8 cellular contexts compared by ENCODE assay signal in genomic region chr10:43606323-43607198, GRCh38. TPM values are rescaled to one million over a fixed set of nuclear protein-coding genes. Genes with fewer than 3 reads are reported as not detected.
DNase-seq lines count a peak whose midpoint lies in the region; ATAC-seq and TF ChIP-seq lines count a peak whose summit lies in the region.

TSS of gene ZNF485 (plus strand) at chr10:43606438. CDS start at chr10:43607051, 613 bp downstream.

- no peaks in the 10 kb centered on the region for H3K9me3 ChIP-seq in DOHH2 (ENCODE audit: control insufficient read depth, insufficient read depth, low read length)
- H3K9me3 ChIP-seq in SK-N-SH: no peaks in the 10 kb centered on the region
- no peaks in the 10 kb centered on the region for H3K9me3 ChIP-seq in osteoblast (ENCODE audit: low read depth, low read length)
- H3K9me3 ChIP-seq in thoracic aorta: no peaks in the 10 kb centered on the region

- 0 out of 2 replicates have a peak, but pooled peaks cover 3% of the 10 kb centered on the region for H3K36me3 ChIP-seq in DOHH2 (ENCODE audit: control insufficient read depth, low read length)
- H3K36me3 ChIP-seq in SK-N-SH (replicated peaks in 1 of 2; ENCODE audit: control insufficient read depth in 1 of 2, insufficient read depth in 2 of 2, low read length in 1 of 2): peaks cover 12 to 24% of the 10 kb centered on the region in 2 experiments
- no peaks in the 10 kb centered on the region for H3K36me3 ChIP-seq in osteoblast (ENCODE audit: insufficient read depth, low read length)
- peaks cover 5% of the 10 kb centered on the region for H3K36me3 ChIP-seq in thoracic aorta

- H3K27me3 ChIP-seq in DOHH2 (ENCODE audit: control insufficient read depth, low read length): no peaks in the 10 kb centered on the region
- no peaks in the 10 kb centered on the region; the same call in 1 of the 2 replicates for H3K27me3 ChIP-seq in SK-N-SH (ENCODE audit: insufficient read depth)
- peaks cover 7% of the 10 kb centered on the region for H3K27me3 ChIP-seq in osteoblast (ENCODE audit: insufficient read depth, low read length)
- no peaks in the 10 kb centered on the region for H3K27me3 ChIP-seq in thoracic aorta (replicated peaks; ENCODE audit: insufficient read depth)

- H3K9me3 Mint-ChIP-seq in activated naive CD4-positive, alpha-beta T cell treated with anti-CD3 and anti-CD28 coated beads, Interleukin-2, amount 50 U/mL, for 72 hours: peaks cover 5 to 36% of the 10 kb centered on the region in 2 donors

- POLR2A ChIA-PET in SK-N-SH (lab: Yijun Ruan, JAX): interaction anchor here (0.7 to 2.3 kb wide), 2 partner anchors 33 to 42 kb away, joined by 3 to 11 read pairs; partner anchors contain the start of gene ZNF32

- H3K79me2 ChIP-seq in DOHH2 (ENCODE audit: control insufficient read depth, low read length): 0 out of 2 replicates have a peak, but pooled peaks cover 5% of the 10 kb centered on the region
- no peaks in the 10 kb centered on the region for H3K79me2 ChIP-seq in SK-N-SH (ENCODE audit: insufficient read depth)
- H3K79me2 ChIP-seq in osteoblast (ENCODE audit: insufficient read depth, low read length): no peaks in the 10 kb centered on the region

- TF ChIP-seq CTCF in DOHH2 (IDR thresholded peaks at IDR 0.05; ENCODE audit: low read depth, low read length, poor library complexity, severe bottlenecking): no peak
- TF ChIP-seq CTCF in SK-N-SH (IDR thresholded peaks at IDR 0.05): no peak
- no peak for TF ChIP-seq CTCF in osteoblast (IDR thresholded peaks at IDR 0.05; ENCODE audit: extremely low read depth, low read depth, low read length)
- TF ChIP-seq CTCF in thoracic aorta (IDR thresholded peaks at IDR 0.05): no peak

- no peak for TF ChIP-seq EP300 in SK-N-SH (IDR thresholded peaks at IDR 0.05; ENCODE audit: borderline replicate concordance in 1 of 2, low read depth in 1 of 2, low read length in 1 of 2)

- DNase-seq in Jurkat, Clone E6-1 (ENCODE audit: low read depth, low spot score): peak; percentile 26
- DNase-seq in SK-N-SH: peak; percentile 91
- DNase-seq in activated naive CD4-positive, alpha-beta T cell treated with anti-CD3 and anti-CD28 coated beads, Interleukin-2, amount 50 U/mL, for 72 hours (ENCODE audit: low spot score in 2 of 2): peak; percentile 62 to 79
- DNase-seq in head of caudate nucleus: peak; percentile 50 to 92 (median 84)
- peak; percentile 96 for DNase-seq in osteoblast (ENCODE audit: insufficient read length, low spot score, missing footprints)
- DNase-seq in thoracic aorta (ENCODE audit: low spot score): peak; percentile 15

- peak within 1 kb of the TSS; percentile 71 for H3K9ac ChIP-seq in SK-N-SH

- no peaks in the 10 kb centered on the region for H4K20me1 ChIP-seq in DOHH2 (ENCODE audit: control insufficient read depth, insufficient read depth, low read depth, low read length)
- H4K20me1 ChIP-seq in SK-N-SH (ENCODE audit: insufficient read depth): no peaks in the 10 kb centered on the region
- no peaks in the 10 kb centered on the region for H4K20me1 ChIP-seq in osteoblast (ENCODE audit: insufficient read depth, low read length)

- no peak within 1 kb of the TSS for H3K27ac ChIP-seq in DOHH2 (ENCODE audit: low read depth, low read length)
- H3K27ac ChIP-seq in SK-N-SH (ENCODE audit: low read depth in 2 of 2, low read length in 1 of 2): peak within 1 kb of the TSS; percentile 45 to 91; a peak in 3 of 4 replicates
- no peak within 1 kb of the TSS for H3K27ac ChIP-seq in osteoblast (ENCODE audit: low read depth, low read length)
- H3K27ac ChIP-seq in thoracic aorta: peak within 1 kb of the TSS; percentile 13 to 40

- peaks cover 37 to 55% of the 10 kb centered on the region in 2 donors for H3K36me3 Mint-ChIP-seq in activated naive CD4-positive, alpha-beta T cell treated with anti-CD3 and anti-CD28 coated beads, Interleukin-2, amount 50 U/mL, for 72 hours

- H2AFZ ChIP-seq in SK-N-SH (ENCODE audit: low read depth) (peak within 1 kb of the TSS; percentile 96), osteoblast (ENCODE audit: low read length) (peak within 1 kb of the TSS; percentile 92)

- CTCF ChIA-PET in SK-N-SH (lab: Yijun Ruan, JAX): interaction anchor here (1.3 to 2.0 kb wide), 2 partner anchors 11 to 37 kb away, joined by 4 to 8 read pairs; no protein-coding TSS in a partner anchor

- no peak for TF ChIP-seq RAD21 in SK-N-SH (IDR thresholded peaks at IDR 0.05; ENCODE audit: low read length)

- H3K4me1 ChIP-seq in DOHH2 (ENCODE audit: control insufficient read depth, low read length): peaks cover 15% of the 10 kb centered on the region
- peaks cover 5 to 12% of the 10 kb centered on the region in 2 experiments; a peak in 2 of 4 replicates for H3K4me1 ChIP-seq in SK-N-SH (ENCODE audit: control insufficient read depth in 1 of 2, insufficient read depth in 2 of 2, low read depth in 1 of 2, low read length in 1 of 2)
- H3K4me1 ChIP-seq in osteoblast (ENCODE audit: insufficient read depth, low read length): peaks cover 5% of the 10 kb centered on the region
- H3K4me1 ChIP-seq in thoracic aorta (ENCODE audit: control insufficient read depth in 1 of 2, low read depth in 2 of 2): peaks cover 0 to 7% of the 10 kb centered on the region in 2 donors

- peak; percentile 98 for ATAC-seq in GM21619 (IDR thresholded peaks at IDR 0.05; ENCODE audit: unreplicated experiment)
- ATAC-seq in activated naive CD4-positive, alpha-beta T cell treated with anti-CD3 and anti-CD28 coated beads, Interleukin-2, amount 50 U/mL, for 72 hours: peak; percentile 90 to 96
- no peak for ATAC-seq in thoracic aorta (ENCODE audit: insufficient number of reproducible peaks, low FRiP score, low read depth)

- 13% methylated on average over 13 of the region's 58 CpGs for WGBS in SK-N-SH (ENCODE audit: low lambda C conversion rate)

- intact Hi-C loops in head of caudate nucleus (cut with DNase I): loop anchor here (2.0 kb wide), 1 partner anchor 42 kb away; the partner anchor contains the start of gene ZNF32

- H3F3A ChIP-seq in DOHH2 (ENCODE audit: control insufficient read depth, insufficient read depth): no peaks in the 10 kb centered on the region
- H3F3A ChIP-seq in SK-N-SH (replicated peaks; ENCODE audit: insufficient read depth): no peaks in the 10 kb centered on the region

- H3K4me3 ChIP-seq in DOHH2 (ENCODE audit: low read length) (peak within 1 kb of the TSS; percentile 87), SK-N-SH (ENCODE audit: low read depth in 2 of 2, low read length in 1 of 2) (peak within 1 kb of the TSS; percentile 73 to 76), osteoblast (ENCODE audit: insufficient read depth, low read length) (peak within 1 kb of the TSS; percentile 83), thoracic aorta (peak within 1 kb of the TSS; percentile 85)
- peak within 1 kb of the TSS; percentile 51 for H3K4me3 ChIP-seq in Jurkat, Clone E6-1 (ENCODE audit: low read length)

- H3K4me2 ChIP-seq in DOHH2 (ENCODE audit: low read length) (peak within 1 kb of the TSS; percentile 76), SK-N-SH (peak within 1 kb of the TSS; percentile 96), osteoblast (ENCODE audit: insufficient read depth, low read length) (peak within 1 kb of the TSS; percentile 88)

- no peaks in the 10 kb centered on the region for H3K9me2 ChIP-seq in DOHH2 (replicated peaks; ENCODE audit: control insufficient read depth, low read length)
- H3K9me2 ChIP-seq in SK-N-SH: no peaks in the 10 kb centered on the region

- H3K27ac Mint-ChIP-seq in activated naive CD4-positive, alpha-beta T cell treated with anti-CD3 and anti-CD28 coated beads, Interleukin-2, amount 50 U/mL, for 72 hours: peak within 1 kb of the TSS; percentile 87 to 94

TF ChIP-seq in SK-N-SH, 30 proteins besides CTCF, POLR2A, EP300 and RAD21 (continues in another document):
- no peak; the same call in 1 of the 2 replicates for TF ChIP-seq REST (IDR thresholded peaks at IDR 0.05; ENCODE audit: low read depth, low read length)
- TF ChIP-seq SMC3 (IDR thresholded peaks at IDR 0.05; ENCODE audit: low read depth, low read length): no peak
- peak; percentile 95 for TF ChIP-seq MXI1 (IDR thresholded peaks at IDR 0.05; ENCODE audit: low read depth, low read length)
- TF ChIP-seq PBX3 (IDR thresholded peaks at IDR 0.05): no peak

RNA-seq across cellular contexts. Expression of gene ZNF485, which starts in this region (rescaled TPM):
- polyA plus RNA-seq in Jurkat, Clone E6-1 (2012; ENCODE audit: insufficient read depth, insufficient read length): not detected
- 3.0 and 3.9 TPM in 2 replicates for polyA plus RNA-seq in SK-N-SH (2012; rRNA removed)
- polyA plus RNA-seq in SK-N-SH (2012; cell fraction: cytosol; rRNA removed): 2.7 and 3.4 TPM in 2 replicates
- 9.9 and 11.2 TPM in 2 replicates for polyA plus RNA-seq in SK-N-SH (2012; cell fraction: nucleus; rRNA removed)
- 1 to 10 TPM; 2.8 to 5.8 TPM for total RNA-seq in activated naive CD4-positive, alpha-beta T cell treated with anti-CD3 and anti-CD28 coated beads, Interleukin-2, amount 50 U/mL, for 72 hours
- total RNA-seq in osteoblast (2.5 and 4.7 TPM in 2 replicates), thoracic aorta (1 to 10 TPM in 1 of 2 donors, not detected in 1; 3.5 TPM)

Comparison
In these comparisons a context has a peak if more than half of its experiments do, and no peak if none do; other contexts are left out.
1. H3K27ac ChIP-seq: peak in SK-N-SH (2 of 2) and thoracic aorta (2 of 2); none in DOHH2 (single experiment) and osteoblast (single experiment).
2. DNase-seq: peak in every context shown above with its lines; median percentile 96 in osteoblast; 91 in SK-N-SH; 84 in head of caudate nucleus; 70 in activated naive CD4-positive, alpha-beta T cell treated with anti-CD3 and anti-CD28 coated beads, Interleukin-2, amount 50 U/mL, for 72 hours; 26 in Jurkat, Clone E6-1; 15 in thoracic aorta.
3. Peak in every context shown above with its lines, with median percentiles within 50 percentile points of each other: H3K4me2 ChIP-seq and H3K4me3 ChIP-seq.